ENCODE assay signal across 10 cellular contexts in the genomic region with DNA sequence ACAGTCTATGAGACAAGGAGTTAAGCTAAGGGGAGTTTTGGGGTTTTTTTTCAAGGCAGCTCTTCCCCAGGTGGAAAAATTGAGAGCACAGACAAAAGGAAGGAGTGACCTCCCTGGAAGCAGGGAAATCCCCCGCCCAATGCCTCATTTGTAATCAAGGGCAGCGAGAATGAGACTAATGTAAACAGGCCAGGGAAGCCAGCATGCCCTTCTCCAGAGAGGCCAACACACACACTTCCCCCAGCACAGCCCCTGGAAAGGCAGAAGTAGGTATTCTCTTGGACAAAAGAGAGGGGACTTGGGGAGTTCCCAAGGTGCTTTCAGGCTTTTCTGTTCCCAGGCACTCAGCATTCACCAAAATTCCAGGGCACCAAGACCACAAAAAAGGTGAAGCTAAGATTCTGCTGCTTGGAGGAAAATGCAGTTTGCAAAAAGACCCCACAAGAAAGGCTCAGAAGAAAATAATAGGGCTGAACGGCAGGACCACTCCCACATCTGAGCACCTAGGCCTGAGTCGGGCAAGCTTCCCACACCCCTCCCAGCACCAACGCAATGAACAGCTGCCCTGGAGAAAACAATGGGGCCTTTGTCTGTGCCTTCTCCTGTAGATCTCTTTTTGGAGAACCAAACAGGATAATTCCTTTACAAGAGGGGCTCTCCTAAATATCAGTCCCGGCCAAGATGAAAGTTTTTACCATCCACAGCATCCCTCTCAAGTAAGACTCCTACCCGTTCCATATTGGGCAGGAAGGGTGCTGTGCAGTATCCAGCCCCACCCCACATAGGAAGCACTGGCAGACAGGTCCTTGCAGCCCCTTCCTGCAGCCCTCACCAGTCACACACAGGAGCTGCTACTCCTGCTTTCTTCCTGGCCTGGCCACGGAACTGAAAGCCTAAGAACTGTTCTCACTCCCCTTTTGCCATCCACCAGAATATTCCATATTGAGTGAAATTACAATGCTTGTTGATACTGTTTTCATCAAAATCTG.
DNase-seq lines count a peak whose midpoint lies in the region; ATAC-seq and TF ChIP-seq lines count a peak whose summit lies in the region.
"Had no signal": no experiment of that assay in that cellular context is flagged by ENCODE, and none has a peak within 500 bp of the region (broad histone marks: within the 10 kb centered on the region; RNA-seq: fewer than 3 reads in every experiment).

No MANE protein-coding gene starts in this region.

- intact Hi-C loops in activated CD4-positive, alpha-beta T cell treated with anti-CD3 and anti-CD28 coated beads, Interleukin-2, amount 10 ng/mL, durations not matched to agents 24 days and 14 days (cut with micrococcal nuclease) = no loop called here
- intact Hi-C loops in right lobe of liver (cut with DNase I) = no loop called here

- WGBS in right lobe of liver (ENCODE audit: insufficient coverage, low coverage, low lambda C conversion rate, missing lambda C conversion rate) = 43% methylated on average over 6 of the region's 8 CpGs

- peak overlapping the region; percentile 34 for H3K27ac Mint-ChIP-seq in activated CD4-positive, alpha-beta T cell treated with anti-CD3 and anti-CD28 coated beads, Interleukin-2, amount 10 ng/mL, durations not matched to agents 24 days and 14 days

- ATAC-seq in right lobe of liver = peak; percentile 40 to 92 (median 50)
- ATAC-seq in HG03175 (IDR thresholded peaks at IDR 0.05; ENCODE audit: unreplicated experiment) = no peak

- H3K4me3 ChIP-seq in astrocyte of the spinal cord (ENCODE audit: low read depth, low read length) (no peak overlapping the region), right lobe of liver (no peak overlapping the region), WERI-Rb-1 (ENCODE audit: low read depth, low read length) (no peak overlapping the region)
- H3K4me3 ChIP-seq: BLaER1 treated with 17β-estradiol and CSF1 and Interleukin-3, amounts not matched to agents 10 nM and 100 nM had no signal

- H3K27ac ChIP-seq in right lobe of liver (no peak overlapping the region), WERI-Rb-1 (no peak overlapping the region)
- H3K27ac ChIP-seq: BLaER1 treated with 17β-estradiol and CSF1 and Interleukin-3, amounts not matched to agents 10 nM and 100 nM; neutrophil had no signal

- no peaks in the 10 kb centered on the region for H3K36me3 ChIP-seq in right lobe of liver
- H3K36me3 ChIP-seq in WERI-Rb-1 = peaks cover 2% of the 10 kb centered on the region; the same call in 1 of the 2 replicates
- H3K36me3 ChIP-seq: BLaER1 treated with 17β-estradiol and CSF1 and Interleukin-3, amounts not matched to agents 10 nM and 100 nM; neutrophil had no signal

- H3K27me3 ChIP-seq in right lobe of liver (no peaks in the 10 kb centered on the region), WERI-Rb-1 (ENCODE audit: insufficient read depth, low read depth, severe bottlenecking) (no peaks in the 10 kb centered on the region)
- H3K27me3 ChIP-seq: BLaER1 treated with 17β-estradiol and CSF1 and Interleukin-3, amounts not matched to agents 10 nM and 100 nM had no signal

- H3K36me3 Mint-ChIP-seq in activated CD4-positive, alpha-beta T cell treated with anti-CD3 and anti-CD28 coated beads, Interleukin-2, amount 10 ng/mL, durations not matched to agents 24 days and 14 days (ENCODE audit: low read depth) = no peaks in the 10 kb centered on the region

- no peaks in the 10 kb centered on the region for H3K4me1 ChIP-seq in right lobe of liver

- TF ChIP-seq CTCF in astrocyte of the spinal cord (IDR thresholded peaks at IDR 0.05; ENCODE audit: low read depth, low read length) (no peak), right lobe of liver (IDR thresholded peaks at IDR 0.05) (no peak), WERI-Rb-1 (IDR thresholded peaks at IDR 0.05; ENCODE audit: low read depth, low read length) (no peak)

- no peaks in the 10 kb centered on the region for H3K9me3 Mint-ChIP-seq in activated CD4-positive, alpha-beta T cell treated with anti-CD3 and anti-CD28 coated beads, Interleukin-2, amount 10 ng/mL, durations not matched to agents 24 days and 14 days

- H3K4me3 Mint-ChIP-seq in activated CD4-positive, alpha-beta T cell treated with anti-CD3 and anti-CD28 coated beads, Interleukin-2, amount 10 ng/mL, durations not matched to agents 24 days and 14 days = peak overlapping the region; percentile 6

- H3K9me3 ChIP-seq in right lobe of liver = no peaks in the 10 kb centered on the region
- no peaks in the 10 kb centered on the region for H3K9me3 ChIP-seq in WERI-Rb-1 (ENCODE audit: severe bottlenecking)
- H3K9me3 ChIP-seq: BLaER1 treated with 17β-estradiol and CSF1 and Interleukin-3, amounts not matched to agents 10 nM and 100 nM; neutrophil had no signal

- H3K4me1 Mint-ChIP-seq in activated CD4-positive, alpha-beta T cell treated with anti-CD3 and anti-CD28 coated beads, Interleukin-2, amount 10 ng/mL, durations not matched to agents 24 days and 14 days = peaks cover 21% of the 10 kb centered on the region

- no peak for DNase-seq in activated CD4-positive, alpha-beta T cell treated with anti-CD3 and anti-CD28 coated beads, Interleukin-2, amount 10 ng/mL, durations not matched to agents 24 days and 14 days
- DNase-seq in activated CD4-positive, alpha-beta T cell treated with anti-CD3 and anti-CD28 coated beads, Interleukin-2, amount 50 U/mL, for 4 hours = no peak
- DNase-seq in astrocyte of the spinal cord (ENCODE audit: low read depth, low spot score) = peak; percentile 33
- peak in 1 of 3 donors; percentile 33 for DNase-seq in right lobe of liver
- DNase-seq in superior temporal gyrus (ENCODE audit: extremely low spot score) = peak; percentile 75
- DNase-seq in GM19238 (ENCODE audit: insufficient read length, low spot score) = no peak
- no peak for DNase-seq in WERI-Rb-1

- TF ChIP-seq POLR2A in right lobe of liver (IDR thresholded peaks at IDR 0.05) = no peak

- peaks cover 4% of the 10 kb centered on the region for H3K27me3 Mint-ChIP-seq in activated CD4-positive, alpha-beta T cell treated with anti-CD3 and anti-CD28 coated beads, Interleukin-2, amount 10 ng/mL, durations not matched to agents 24 days and 14 days

- in situ Hi-C loops in astrocyte of the spinal cord (cut with HindIII; ENCODE audit: low sequenced_read_pairs) = no loop called here

Comparison
In these comparisons a context has a peak if more than half of its experiments do, and no peak if none do; other contexts are left out.
1. DNase-seq: peak in astrocyte of the spinal cord (single experiment) and superior temporal gyrus (single experiment); none in activated CD4-positive, alpha-beta T cell treated with anti-CD3 and anti-CD28 coated beads, Interleukin-2, amount 10 ng/mL, durations not matched to agents 24 days and 14 days (single experiment), activated CD4-positive, alpha-beta T cell treated with anti-CD3 and anti-CD28 coated beads, Interleukin-2, amount 50 U/mL, for 4 hours (0 of 2), GM19238 (single experiment) and WERI-Rb-1 (single experiment).